1 cellular context compared by ENCODE assay signal in the genomic region with DNA sequence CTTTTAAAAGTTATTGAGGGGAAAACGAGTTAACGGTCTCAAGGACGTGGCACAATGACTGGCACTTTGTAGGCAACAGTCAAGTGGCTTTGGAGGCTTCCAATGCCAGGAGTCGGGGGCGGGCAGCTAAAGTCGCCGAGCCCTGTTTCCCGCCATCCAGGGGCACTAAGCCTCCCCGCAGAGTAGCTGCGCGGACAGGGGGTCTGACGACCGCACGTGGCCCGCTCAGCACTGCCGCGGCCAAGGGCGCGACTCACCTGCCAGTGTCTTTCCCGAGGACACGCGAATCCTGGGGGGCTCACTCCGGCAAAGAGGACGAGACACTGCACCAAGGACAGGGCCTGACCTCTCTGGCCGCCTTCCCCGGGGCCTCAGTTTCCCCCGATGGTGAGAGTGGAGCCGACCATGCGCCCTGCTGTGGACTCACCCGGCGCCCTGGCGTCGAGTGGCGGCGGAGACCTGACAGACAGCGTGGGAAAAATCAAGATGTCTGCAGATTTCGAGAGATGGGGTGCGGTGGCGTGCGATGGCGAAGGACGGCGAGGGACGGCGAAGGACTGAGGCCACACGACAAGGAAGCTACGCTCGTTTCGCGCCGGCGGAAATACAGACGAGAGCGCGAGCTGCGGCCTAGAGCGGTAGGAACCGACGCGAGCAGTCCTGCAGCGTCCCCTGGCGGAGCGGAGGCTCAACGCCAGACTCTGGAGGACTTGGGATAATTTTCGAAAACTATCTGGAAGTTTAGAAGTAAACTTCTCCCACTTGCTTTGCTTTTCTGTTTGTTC.
TF ChIP-seq lines count a peak whose summit lies in the region.

A gene (minus strand): TSS at position 559 of the 785 bp plus-strand sequence.

TF ChIP-seq in GM12878, 131 proteins besides CTCF, POLR2A, EP300 and RAD21 (continued from another document):
- TF ChIP-seq, protein P1, sequence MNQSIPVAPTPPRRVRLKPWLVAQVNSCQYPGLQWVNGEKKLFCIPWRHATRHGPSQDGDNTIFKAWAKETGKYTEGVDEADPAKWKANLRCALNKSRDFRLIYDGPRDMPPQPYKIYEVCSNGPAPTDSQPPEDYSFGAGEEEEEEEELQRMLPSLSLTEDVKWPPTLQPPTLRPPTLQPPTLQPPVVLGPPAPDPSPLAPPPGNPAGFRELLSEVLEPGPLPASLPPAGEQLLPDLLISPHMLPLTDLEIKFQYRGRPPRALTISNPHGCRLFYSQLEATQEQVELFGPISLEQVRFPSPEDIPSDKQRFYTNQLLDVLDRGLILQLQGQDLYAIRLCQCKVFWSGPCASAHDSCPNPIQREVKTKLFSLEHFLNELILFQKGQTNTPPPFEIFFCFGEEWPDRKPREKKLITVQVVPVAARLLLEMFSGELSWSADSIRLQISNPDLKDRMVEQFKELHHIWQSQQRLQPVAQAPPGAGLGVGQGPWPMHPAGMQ (IDR thresholded peaks at IDR 0.05; ENCODE audit: borderline replicate concordance): no peak
- TF ChIP-seq KDM1A (IDR thresholded peaks at IDR 0.05; ENCODE audit: borderline replicate concordance) (no peak), SIN3A (IDR thresholded peaks at IDR 0.05; ENCODE audit: low read depth, low read length) (peak; percentile 94; the same call in 1 of the 2 replicates), ESRRA (IDR thresholded peaks at IDR 0.05; ENCODE audit: low read length) (peak; percentile 85; the same call in 1 of the 2 replicates), GABPA (IDR thresholded peaks at IDR 0.05; ENCODE audit: low read depth) (peak; percentile 93), EED (IDR thresholded peaks at IDR 0.05; ENCODE audit: low read depth) (no peak), NFIC (IDR thresholded peaks at IDR 0.05; ENCODE audit: low read depth, low read length) (no peak), RELA (IDR thresholded peaks at IDR 0.05; ENCODE audit: borderline replicate concordance, partially characterized antibody) (peak; percentile 91), KAT2A (conservative IDR thresholded peaks at IDR 0.05; ENCODE audit: control insufficient read depth, low read depth, low read length) (no peak), ZBED1 (IDR thresholded peaks at IDR 0.05; ENCODE audit: borderline replicate concordance) (no peak; the same call in 1 of the 2 replicates), SUPT20H (IDR thresholded peaks at IDR 0.05; ENCODE audit: borderline replicate concordance, control insufficient read depth, low read depth, low read length) (no peak), ASH2L (IDR thresholded peaks at IDR 0.05; ENCODE audit: borderline replicate concordance, low read depth) (peak; percentile 78; the same call in 1 of the 2 replicates), STAT3 (IDR thresholded peaks at IDR 0.05; ENCODE audit: low read depth, low read length) (no peak), TBL1XR1 (IDR thresholded peaks at IDR 0.05; ENCODE audit: low read depth, low read length) (peak; percentile 78; the same call in 1 of the 2 replicates), FOS (IDR thresholded peaks at IDR 0.05; ENCODE audit: borderline replicate concordance, extremely low read depth, insufficient read length) (no peak), RB1 (IDR thresholded peaks at IDR 0.05; ENCODE audit: borderline replicate concordance) (peak; percentile 96; the same call in 1 of the 2 replicates), MEF2A (IDR thresholded peaks at IDR 0.05; ENCODE audit: insufficient read depth, low read depth, low read length) (peak; percentile 60; the same call in 1 of the 2 replicates)
- TF ChIP-seq, protein P2, sequence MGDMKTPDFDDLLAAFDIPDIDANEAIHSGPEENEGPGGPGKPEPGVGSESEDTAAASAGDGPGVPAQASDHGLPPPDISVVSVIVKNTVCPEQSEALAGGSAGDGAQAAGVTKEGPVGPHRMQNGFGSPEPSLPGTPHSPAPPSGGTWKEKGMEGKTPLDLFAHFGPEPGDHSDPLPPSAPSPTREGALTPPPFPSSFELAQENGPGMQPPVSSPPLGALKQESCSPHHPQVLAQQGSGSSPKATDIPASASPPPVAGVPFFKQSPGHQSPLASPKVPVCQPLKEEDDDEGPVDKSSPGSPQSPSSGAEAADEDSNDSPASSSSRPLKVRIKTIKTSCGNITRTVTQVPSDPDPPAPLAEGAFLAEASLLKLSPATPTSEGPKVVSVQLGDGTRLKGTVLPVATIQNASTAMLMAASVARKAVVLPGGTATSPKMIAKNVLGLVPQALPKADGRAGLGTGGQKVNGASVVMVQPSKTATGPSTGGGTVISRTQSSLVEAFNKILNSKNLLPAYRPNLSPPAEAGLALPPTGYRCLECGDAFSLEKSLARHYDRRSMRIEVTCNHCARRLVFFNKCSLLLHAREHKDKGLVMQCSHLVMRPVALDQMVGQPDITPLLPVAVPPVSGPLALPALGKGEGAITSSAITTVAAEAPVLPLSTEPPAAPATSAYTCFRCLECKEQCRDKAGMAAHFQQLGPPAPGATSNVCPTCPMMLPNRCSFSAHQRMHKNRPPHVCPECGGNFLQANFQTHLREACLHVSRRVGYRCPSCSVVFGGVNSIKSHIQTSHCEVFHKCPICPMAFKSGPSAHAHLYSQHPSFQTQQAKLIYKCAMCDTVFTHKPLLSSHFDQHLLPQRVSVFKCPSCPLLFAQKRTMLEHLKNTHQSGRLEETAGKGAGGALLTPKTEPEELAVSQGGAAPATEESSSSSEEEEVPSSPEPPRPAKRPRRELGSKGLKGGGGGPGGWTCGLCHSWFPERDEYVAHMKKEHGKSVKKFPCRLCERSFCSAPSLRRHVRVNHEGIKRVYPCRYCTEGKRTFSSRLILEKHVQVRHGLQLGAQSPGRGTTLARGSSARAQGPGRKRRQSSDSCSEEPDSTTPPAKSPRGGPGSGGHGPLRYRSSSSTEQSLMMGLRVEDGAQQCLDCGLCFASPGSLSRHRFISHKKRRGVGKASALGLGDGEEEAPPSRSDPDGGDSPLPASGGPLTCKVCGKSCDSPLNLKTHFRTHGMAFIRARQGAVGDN (IDR thresholded peaks at IDR 0.05): peak; percentile 83
- TF ChIP-seq, protein P3, sequence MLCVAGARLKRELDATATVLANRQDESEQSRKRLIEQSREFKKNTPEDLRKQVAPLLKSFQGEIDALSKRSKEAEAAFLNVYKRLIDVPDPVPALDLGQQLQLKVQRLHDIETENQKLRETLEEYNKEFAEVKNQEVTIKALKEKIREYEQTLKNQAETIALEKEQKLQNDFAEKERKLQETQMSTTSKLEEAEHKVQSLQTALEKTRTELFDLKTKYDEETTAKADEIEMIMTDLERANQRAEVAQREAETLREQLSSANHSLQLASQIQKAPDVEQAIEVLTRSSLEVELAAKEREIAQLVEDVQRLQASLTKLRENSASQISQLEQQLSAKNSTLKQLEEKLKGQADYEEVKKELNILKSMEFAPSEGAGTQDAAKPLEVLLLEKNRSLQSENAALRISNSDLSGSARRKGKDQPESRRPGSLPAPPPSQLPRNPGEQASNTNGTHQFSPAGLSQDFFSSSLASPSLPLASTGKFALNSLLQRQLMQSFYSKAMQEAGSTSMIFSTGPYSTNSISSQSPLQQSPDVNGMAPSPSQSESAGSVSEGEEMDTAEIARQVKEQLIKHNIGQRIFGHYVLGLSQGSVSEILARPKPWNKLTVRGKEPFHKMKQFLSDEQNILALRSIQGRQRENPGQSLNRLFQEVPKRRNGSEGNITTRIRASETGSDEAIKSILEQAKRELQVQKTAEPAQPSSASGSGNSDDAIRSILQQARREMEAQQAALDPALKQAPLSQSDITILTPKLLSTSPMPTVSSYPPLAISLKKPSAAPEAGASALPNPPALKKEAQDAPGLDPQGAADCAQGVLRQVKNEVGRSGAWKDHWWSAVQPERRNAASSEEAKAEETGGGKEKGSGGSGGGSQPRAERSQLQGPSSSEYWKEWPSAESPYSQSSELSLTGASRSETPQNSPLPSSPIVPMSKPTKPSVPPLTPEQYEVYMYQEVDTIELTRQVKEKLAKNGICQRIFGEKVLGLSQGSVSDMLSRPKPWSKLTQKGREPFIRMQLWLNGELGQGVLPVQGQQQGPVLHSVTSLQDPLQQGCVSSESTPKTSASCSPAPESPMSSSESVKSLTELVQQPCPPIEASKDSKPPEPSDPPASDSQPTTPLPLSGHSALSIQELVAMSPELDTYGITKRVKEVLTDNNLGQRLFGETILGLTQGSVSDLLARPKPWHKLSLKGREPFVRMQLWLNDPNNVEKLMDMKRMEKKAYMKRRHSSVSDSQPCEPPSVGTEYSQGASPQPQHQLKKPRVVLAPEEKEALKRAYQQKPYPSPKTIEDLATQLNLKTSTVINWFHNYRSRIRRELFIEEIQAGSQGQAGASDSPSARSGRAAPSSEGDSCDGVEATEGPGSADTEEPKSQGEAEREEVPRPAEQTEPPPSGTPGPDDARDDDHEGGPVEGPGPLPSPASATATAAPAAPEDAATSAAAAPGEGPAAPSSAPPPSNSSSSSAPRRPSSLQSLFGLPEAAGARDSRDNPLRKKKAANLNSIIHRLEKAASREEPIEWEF (IDR thresholded peaks at IDR 0.05; ENCODE audit: insufficient replicate concordance, low read depth, low read length): no peak
